4 cellular contexts compared by ENCODE assay signal in genomic region chr14:100207588-100207987, GRCh38. TPM values are rescaled to one million over a fixed set of nuclear protein-coding genes. Genes with fewer than 3 reads are reported as not detected.
"Had no signal": no experiment of that assay in that cellular context is flagged by ENCODE, and none has a peak within 500 bp of the region (broad histone marks: within the 10 kb centered on the region; RNA-seq: fewer than 3 reads in every experiment).

No MANE protein-coding gene starts in this region.

RNA-seq across cellular contexts. Expression of gene DEGS2, which starts 48.1 kb away (rescaled TPM):
- total RNA-seq: endothelial cell of umbilical vein, fibroblast of villous mesenchyme, left ventricle myocardium inferior had no signal
- polyA plus RNA-seq: fibroblast of lung had no signal
